In the genomic region with DNA sequence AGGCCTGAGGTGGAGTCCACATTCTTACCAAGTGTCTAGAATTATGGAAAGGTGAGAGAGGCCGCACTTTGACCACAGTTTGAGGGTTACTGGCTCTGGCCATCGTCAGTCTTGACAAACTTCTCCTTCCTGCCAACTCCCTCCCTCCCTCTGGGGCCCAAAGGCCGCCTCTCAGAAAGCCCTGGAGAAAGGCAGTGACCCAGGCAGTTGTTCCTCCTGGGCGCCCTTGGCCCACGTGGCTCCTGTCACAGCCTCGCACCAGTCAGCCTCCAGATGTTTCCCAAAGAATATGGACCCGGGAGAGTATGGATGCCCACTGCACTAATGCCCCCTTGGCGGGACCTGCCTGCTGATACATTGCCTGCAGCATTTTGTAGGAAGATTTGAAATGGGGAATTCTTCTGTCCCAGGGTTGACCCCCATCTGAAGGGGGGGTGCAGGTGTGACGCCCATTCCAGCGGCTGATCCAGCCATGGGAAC, we compare ENCODE assay signal across 12 cellular contexts.
DNase-seq lines count a peak whose midpoint lies in the region; ATAC-seq and TF ChIP-seq lines count a peak whose summit lies in the region.
"Had no signal": no experiment of that assay in that cellular context is flagged by ENCODE, and none has a peak within 500 bp of the region (broad histone marks: within the 10 kb centered on the region; RNA-seq: fewer than 3 reads in every experiment).

No MANE protein-coding gene starts in this region.

- H3K23ac ChIP-seq in neuronal stem cell (ENCODE audit: low read depth, low read length, poor library complexity), result no peak overlapping the region

- H2BK5ac ChIP-seq in neuronal stem cell (ENCODE audit: low read length), result no peak overlapping the region

- no peak overlapping the region for H3K27ac ChIP-seq in left ventricle myocardium inferior (replicated peaks)
- no peak overlapping the region for H3K27ac ChIP-seq in neuronal stem cell (replicated peaks; ENCODE audit: low read length)
- H3K27ac ChIP-seq in testis, result no peak overlapping the region
- H3K27ac ChIP-seq: GM23248, HL-60 had no signal

- peak overlapping the region; percentile 81 for H2AK5ac ChIP-seq in neuronal stem cell (ENCODE audit: low read depth, low read length)

- in situ Hi-C loops in ACHN (cut with HindIII; ENCODE audit: low pct_ligation_motif_present, low pct_unique_long_range_greater_than_20kb, low sequenced_read_pairs), result no loop called here

- H3K4me1 ChIP-seq in left ventricle myocardium inferior, result no peaks in the 10 kb centered on the region
- peaks cover 15 to 21% of the 10 kb centered on the region in 2 donors for H3K4me1 ChIP-seq in neuronal stem cell (ENCODE audit: control insufficient read depth in 2 of 2, insufficient read depth in 1 of 2, low read depth in 1 of 2, low read length in 2 of 2)
- H3K4me1 ChIP-seq in testis, result no peaks in the 10 kb centered on the region
- H3K4me1 ChIP-seq: BE2C had no signal

- peaks cover 13% of the 10 kb centered on the region for H3K79me1 ChIP-seq in neuronal stem cell (ENCODE audit: low read depth, low read length)

- TF ChIP-seq POLR2A in testis (IDR thresholded peaks at IDR 0.05), result no peak

- H3K36me3 Mint-ChIP-seq in endothelial cell (ENCODE audit: low read depth, unreplicated experiment), result no peaks in the 10 kb centered on the region
- no peaks in the 10 kb centered on the region for H3K36me3 Mint-ChIP-seq in activated T-cell treated with anti-CD3 and anti-CD28 coated beads, Interleukin-2, amount 50 U/mL, for 4 hours (ENCODE audit: insufficient read depth)

- peaks cover 19% of the 10 kb centered on the region for H3K4me1 Mint-ChIP-seq in endothelial cell (ENCODE audit: unreplicated experiment)
- peaks cover under 1% of the 10 kb centered on the region for H3K4me1 Mint-ChIP-seq in activated T-cell treated with anti-CD3 and anti-CD28 coated beads, Interleukin-2, amount 50 U/mL, for 4 hours (ENCODE audit: low read depth)

- peak overlapping the region; percentile 6 for H3K18ac ChIP-seq in neuronal stem cell (ENCODE audit: low read length)

- peak overlapping the region; percentile 33 for H3K27ac Mint-ChIP-seq in endothelial cell (ENCODE audit: unreplicated experiment)

- H3K9ac ChIP-seq in neuronal stem cell (ENCODE audit: low read depth, low read length, poor library complexity), result no peak overlapping the region
- H3K9ac ChIP-seq: GM23248 had no signal

- TF ChIP-seq CTCF in left ventricle myocardium inferior (IDR thresholded peaks at IDR 0.05; ENCODE audit: borderline replicate concordance), result no peak
- TF ChIP-seq CTCF in endothelial cell (IDR thresholded peaks at IDR 0.05; ENCODE audit: unreplicated experiment), result no peak
- TF ChIP-seq CTCF in testis (IDR thresholded peaks at IDR 0.05), result no peak

- H3K27me3 ChIP-seq in left ventricle myocardium inferior (ENCODE audit: low read depth) (peaks cover 29% of the 10 kb centered on the region), neuronal stem cell (ENCODE audit: control insufficient read depth in 3 of 3, insufficient read depth in 3 of 3, low read depth in 1 of 3, low read length in 3 of 3) (peaks cover 0 to 16% (median 0%) of the 10 kb centered on the region in 3 experiments), testis (no peaks in the 10 kb centered on the region)
- H3K27me3 ChIP-seq: BE2C had no signal

- H3K36me3 ChIP-seq in left ventricle myocardium inferior (no peaks in the 10 kb centered on the region), neuronal stem cell (replicated peaks in 1 of 2; ENCODE audit: control insufficient read depth in 2 of 2, insufficient read depth in 2 of 2, low read length in 2 of 2) (peaks cover 0 to 8% of the 10 kb centered on the region in 2 donors), testis (ENCODE audit: low read depth, missing control alignments) (no peaks in the 10 kb centered on the region)
- H3K36me3 ChIP-seq: BE2C had no signal

- no peak overlapping the region for H3K14ac ChIP-seq in neuronal stem cell (ENCODE audit: low read length)

- H2BK12ac ChIP-seq in neuronal stem cell (ENCODE audit: low read length), result no peak overlapping the region

- peaks cover 6% of the 10 kb centered on the region for H3K27me3 Mint-ChIP-seq in endothelial cell (ENCODE audit: unreplicated experiment)
- peaks cover 4% of the 10 kb centered on the region for H3K27me3 Mint-ChIP-seq in activated T-cell treated with anti-CD3 and anti-CD28 coated beads, Interleukin-2, amount 50 U/mL, for 4 hours (ENCODE audit: low read depth)

- H3K9me3 Mint-ChIP-seq in endothelial cell (ENCODE audit: unreplicated experiment), result no peaks in the 10 kb centered on the region
- H3K9me3 Mint-ChIP-seq in activated T-cell treated with anti-CD3 and anti-CD28 coated beads, Interleukin-2, amount 50 U/mL, for 4 hours, result no peaks in the 10 kb centered on the region

- no peak for ATAC-seq in activated T-cell treated with anti-CD3 and anti-CD28 coated beads, Interleukin-2, amount 50 U/mL, for 4 hours
- ATAC-seq in GM19023 (IDR thresholded peaks at IDR 0.05; ENCODE audit: unreplicated experiment), result no peak

- no peak overlapping the region for H2AFZ ChIP-seq in neuronal stem cell (ENCODE audit: low read length)
- H2AFZ ChIP-seq: GM23248 had no signal

- no peak overlapping the region for H4K8ac ChIP-seq in neuronal stem cell (ENCODE audit: low read depth, low read length)

- WGBS in neuronal stem cell (ENCODE audit: extremely low coverage in 2 of 2, insufficient read length in 2 of 2, insufficient replicate concordance in 1 of 2), 2 donors, result no CpG with 5 or more reads among the region's 10 CpGs
- WGBS in testis, 2 donors, result 93% methylated on average over 10 of the region's 10 CpGs

- no peak overlapping the region for H2BK15ac ChIP-seq in neuronal stem cell (ENCODE audit: low read length)

- H3K4me3 ChIP-seq in left ventricle myocardium inferior, result no peak overlapping the region
- H3K4me3 ChIP-seq in neuronal stem cell (ENCODE audit: low read length in 2 of 2), result no peak overlapping the region
- H3K4me3 ChIP-seq in testis, result no peak overlapping the region
- H3K4me3 ChIP-seq: GM23248 had no signal

- no peak overlapping the region for H2BK120ac ChIP-seq in neuronal stem cell (ENCODE audit: low read depth, low read length)

- no peak overlapping the region for H3K4me2 ChIP-seq in neuronal stem cell (ENCODE audit: insufficient read depth, low read length, poor library complexity, severe bottlenecking)

- H3K4me3 Mint-ChIP-seq in endothelial cell (ENCODE audit: unreplicated experiment), result no peak overlapping the region
- H3K4me3 Mint-ChIP-seq in activated T-cell treated with anti-CD3 and anti-CD28 coated beads, Interleukin-2, amount 50 U/mL, for 4 hours, result no peak overlapping the region

- intact Hi-C loops in cardiac septum (cut with DNase I) (no loop called here), left ventricle myocardium inferior (cut with micrococcal nuclease) (no loop called here), testis (cut with DNase I; ENCODE audit: low total_unique reads) (no loop called here)

- H3K9me3 ChIP-seq in left ventricle myocardium inferior (replicated peaks) (peaks cover 7% of the 10 kb centered on the region), neuronal stem cell (replicated peaks in 1 of 2; ENCODE audit: control insufficient read depth in 2 of 2, insufficient read depth in 1 of 2, low read depth in 1 of 2, low read length in 2 of 2) (peaks cover 0 to 23% of the 10 kb centered on the region in 2 donors), testis (no peaks in the 10 kb centered on the region)
- H3K9me3 ChIP-seq: BE2C had no signal

- H3K4ac ChIP-seq in neuronal stem cell (ENCODE audit: low read length), result no peak overlapping the region

- DNase-seq in cardiac septum (ENCODE audit: low spot score) (peak; percentile 54), left ventricle myocardium inferior (no peak), endothelial cell (ENCODE audit: low spot score) (no peak), neuronal stem cell (ENCODE audit: low spot score) (no peak), testis (peak; percentile 1), ACHN (no peak)
- no peak for DNase-seq in activated T-cell treated with anti-CD3 and anti-CD28 coated beads, Interleukin-2, amount 50 U/mL, for 4 hours
- DNase-seq: BE2C, DMS53, GM23248 had no signal

- H4K91ac ChIP-seq in neuronal stem cell (ENCODE audit: low read depth, low read length, poor library complexity), result no peak overlapping the region

Comparison
In these comparisons a context has a peak if more than half of its experiments do, and no peak if none do; other contexts are left out.
1. DNase-seq: peak in cardiac septum (single experiment) and testis (single experiment); none in left ventricle myocardium inferior (single experiment), endothelial cell (single experiment), neuronal stem cell (single experiment), activated T-cell treated with anti-CD3 and anti-CD28 coated beads, Interleukin-2, amount 50 U/mL, for 4 hours (single experiment) and ACHN (single experiment).